8 cellular contexts compared by ENCODE assay signal in genomic region chr9:85741875-85742629, GRCh38. TPM values are rescaled to one million over a fixed set of nuclear protein-coding genes. Genes with fewer than 3 reads are reported as not detected.
A peak's percentile ranks its signal among the peaks of the same experiment; 100 is the strongest.
DNase-seq lines count a peak whose midpoint lies in the region; ATAC-seq and TF ChIP-seq lines count a peak whose summit lies in the region.

TSS of gene AGTPBP1 (minus strand) at chr9:85741954. CDS start at chr9:85712533, 29,421 bp downstream.

- intact Hi-C loops in Panc1 (cut with micrococcal nuclease; ENCODE audit: unreplicated experiment) = no loop called here

- peak; percentile 89 for DNase-seq in DMS153 treated with DMSO at 0.1 percent for 48 hours (lab: John Stamatoyannopoulos, UW; ENCODE audit: unreplicated experiment)
- DNase-seq in KBM-7 = peak; percentile 91
- DNase-seq in Panc1 (ENCODE audit: low read depth, low spot score) = peak; percentile 33
- DNase-seq in activated T-cell treated with anti-CD3 and anti-CD28 coated beads, Interleukin-2, amount 50 U/mL, for 4 hours = peak; percentile 98
- peak; percentile 93 for DNase-seq in myocyte (ENCODE audit: low read depth)
- DNase-seq in stimulated activated CD8-positive, alpha-beta memory T cell treated with anti-CD3 and anti-CD28 coated beads, Interleukin-7, amount 100 ng/mL, for 4 hours (ENCODE audit: low read depth in 2 of 2) = peak; percentile 86 to 99

- no peaks in the 10 kb centered on the region for H3K27me3 Mint-ChIP-seq in activated T-cell treated with anti-CD3 and anti-CD28 coated beads, Interleukin-2, amount 50 U/mL, for 4 hours (ENCODE audit: low read depth)

- peaks cover 12% of the 10 kb centered on the region for H3K4me1 ChIP-seq in Panc1 (ENCODE audit: control insufficient read depth, insufficient read depth, low read length)

- no TSS peak for BruUV-seq in Panc1 (replicated peaks; lab: Mats Ljungman, UMichigan)

- H3K9me3 Mint-ChIP-seq in activated T-cell treated with anti-CD3 and anti-CD28 coated beads, Interleukin-2, amount 50 U/mL, for 4 hours = no peaks in the 10 kb centered on the region

- H3K36me3 Mint-ChIP-seq in activated T-cell treated with anti-CD3 and anti-CD28 coated beads, Interleukin-2, amount 50 U/mL, for 4 hours (ENCODE audit: insufficient read depth) = no peaks in the 10 kb centered on the region

- peak within 1 kb of the TSS; percentile 93 for H3K4me3 Mint-ChIP-seq in activated T-cell treated with anti-CD3 and anti-CD28 coated beads, Interleukin-2, amount 50 U/mL, for 4 hours

- H3K27ac ChIP-seq in Panc1 (ENCODE audit: low read length) = peak within 1 kb of the TSS; percentile 86

- H3K27me3 ChIP-seq in Panc1 (ENCODE audit: control insufficient read depth, insufficient read depth, low read length) = no peaks in the 10 kb centered on the region

- H3K4me3 ChIP-seq in Panc1 (ENCODE audit: low read depth in 2 of 2, low read length in 2 of 2) = peak within 1 kb of the TSS; percentile 80 to 88

- no peaks in the 10 kb centered on the region for H3K9me3 ChIP-seq in Panc1 (ENCODE audit: control insufficient read depth, insufficient read depth, low read depth, low read length)

- H3K4me1 Mint-ChIP-seq in activated T-cell treated with anti-CD3 and anti-CD28 coated beads, Interleukin-2, amount 50 U/mL, for 4 hours (ENCODE audit: low read depth) = peaks cover 39% of the 10 kb centered on the region

- in situ Hi-C loops in KBM-7 (cut with MboI; ENCODE audit: low pct_unique_long_range_greater_than_20kb, low sequenced_read_pairs) = no loop called here
- in situ Hi-C loops in Panc1 (cut with HindIII; ENCODE audit: low pct_unique_long_range_greater_than_20kb, low sequenced_read_pairs) = no loop called here

- no peak for TF ChIP-seq CTCF in Panc1 (IDR thresholded peaks at IDR 0.05)

- CTCF ChIA-PET in Panc1 (lab: Charles Lee) = no interaction called here

- no peaks in the 10 kb centered on the region for H3K36me3 ChIP-seq in Panc1 (ENCODE audit: control insufficient read depth, insufficient read depth, low read length)

- POLR2A ChIA-PET in Panc1 (lab: Charles Lee) = no interaction called here

- peak; percentile 82 for ATAC-seq in GM21717 (IDR thresholded peaks at IDR 0.05; ENCODE audit: unreplicated experiment)
- peak; percentile 96 for ATAC-seq in Panc1
- peak; percentile 80 to 83 for ATAC-seq in activated T-cell treated with anti-CD3 and anti-CD28 coated beads, Interleukin-2, amount 50 U/mL, for 4 hours
- peak; percentile 99 for ATAC-seq in esophagus mucosa

RNA-seq across cellular contexts. Expression of gene AGTPBP1, which starts in this region (rescaled TPM):
- total RNA-seq in Panc1 (2021; ENCODE audit: unreplicated experiment) = 11.6 TPM
- polyA plus RNA-seq in Panc1 (2012; ENCODE audit: insufficient read length) = 3.0 TPM
- 10 to 100 TPM; 17.2 to 20.3 (median 17.8) TPM for total RNA-seq in activated T-cell treated with anti-CD3 and anti-CD28 coated beads, Interleukin-2, amount 50 U/mL, for 4 hours
- total RNA-seq in esophagus mucosa = 10.3 TPM
- total RNA-seq in myocyte = 4.0 and 6.2 TPM in 2 replicates
- polyA plus RNA-seq in myocyte (2012) = 1.3 TPM

Comparison
In these comparisons a context has a peak if more than half of its experiments do, and no peak if none do; other contexts are left out.
1. Peak in every context shown above with its lines: DNase-seq, ATAC-seq, H3K4me3 ChIP-seq and H3K27ac ChIP-seq.
2. DNase-seq: peak in every context shown above with its lines; median percentile 98 in activated T-cell treated with anti-CD3 and anti-CD28 coated beads, Interleukin-2, amount 50 U/mL, for 4 hours; 93 in myocyte; 92 in stimulated activated CD8-positive, alpha-beta memory T cell treated with anti-CD3 and anti-CD28 coated beads, Interleukin-7, amount 100 ng/mL, for 4 hours; 91 in KBM-7; 89 in DMS153 treated with DMSO at 0.1 percent for 48 hours; 33 in Panc1.